Comparison of ENCODE assay signal across 1 cellular context in genomic region chr17:8875416-8875815, GRCh38.
TF ChIP-seq lines count a peak whose summit lies in the region.

No MANE protein-coding gene starts in this region.

TF ChIP-seq in GM23338, 12 proteins besides CTCF, POLR2A, EP300 and RAD21 (continued from another document):
- no peak for TF ChIP-seq CREB1 (CRISPR knock-in tag; IDR thresholded peaks at IDR 0.05; ENCODE audit: low read depth)
